ENCODE assay signal across 1 cellular context in the genomic region with DNA sequence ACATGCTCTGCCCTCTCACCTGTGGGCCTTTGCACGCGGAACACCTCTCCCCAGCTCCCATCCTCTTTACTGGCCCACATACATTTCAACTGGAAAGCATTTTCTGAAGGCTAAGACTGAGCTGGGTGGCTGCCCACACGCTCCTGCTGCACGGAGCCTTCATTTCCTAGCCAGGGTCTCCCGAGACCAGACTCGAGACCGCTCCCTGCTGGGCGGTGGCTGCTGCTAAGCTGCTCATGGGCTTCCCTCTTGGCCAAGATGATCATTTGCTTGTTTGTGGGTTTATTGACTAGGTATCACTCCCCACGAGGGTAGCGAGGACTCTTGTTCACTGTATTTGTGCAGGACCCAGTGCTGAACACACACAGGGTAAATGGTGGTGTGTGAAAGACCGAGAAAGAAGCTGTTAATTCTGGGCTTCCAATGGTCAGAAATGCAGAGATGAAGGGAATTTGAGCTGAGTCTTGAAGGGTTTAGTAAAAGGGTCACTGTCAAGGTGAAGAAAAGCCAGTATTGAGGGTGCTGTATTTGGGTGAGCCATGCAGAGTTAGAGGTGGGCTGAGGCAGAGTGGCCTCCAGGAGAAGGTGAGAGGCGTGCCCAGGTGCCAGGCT.
TF ChIP-seq lines count a peak whose summit lies in the region.

No MANE protein-coding gene starts in this region.

TF ChIP-seq in HepG2, 621 proteins besides CTCF, POLR2A, EP300 and RAD21 (continued from another document):
- TF ChIP-seq, protein P1, sequence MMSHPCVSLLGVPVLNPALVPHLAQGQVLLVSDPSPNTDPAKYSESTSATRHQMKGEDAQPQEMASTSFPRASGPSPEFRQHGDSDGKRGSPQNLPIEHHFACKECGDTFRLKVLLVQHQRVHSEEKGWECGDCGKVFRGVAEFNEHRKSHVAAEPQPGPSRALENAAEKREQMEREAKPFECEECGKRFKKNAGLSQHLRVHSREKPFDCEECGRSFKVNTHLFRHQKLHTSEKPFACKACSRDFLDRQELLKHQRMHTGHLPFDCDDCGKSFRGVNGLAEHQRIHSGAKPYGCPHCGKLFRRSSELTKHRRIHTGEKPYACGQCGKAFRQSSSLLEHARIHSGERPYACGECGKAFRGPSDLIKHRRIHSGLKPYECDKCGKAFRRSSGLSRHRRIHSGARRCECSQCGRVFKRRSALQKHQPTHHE (CRISPR knock-in tag; IDR thresholded peaks at IDR 0.05; ENCODE audit: borderline replicate concordance), result no peak; the same call in 1 of the 2 replicates
- TF ChIP-seq GTF3A (CRISPR knock-in tag; conservative IDR thresholded peaks at IDR 0.05) (no peak), MIER3 (CRISPR knock-in tag; IDR thresholded peaks at IDR 0.05; ENCODE audit: borderline replicate concordance) (0 out of 2 replicates have a peak, but pooled peaks have one; percentile 27), XRCC5 (optimal IDR thresholded peaks at IDR 0.05; ENCODE audit: low read length) (peak; percentile 94), MEF2D (CRISPR knock-in tag; IDR thresholded peaks at IDR 0.05) (0 out of 2 replicates have a peak, but pooled peaks have one; percentile 6), BRD4 (CRISPR knock-in tag; IDR thresholded peaks at IDR 0.05) (no peak), DNMT3B (CRISPR knock-in tag; conservative IDR thresholded peaks at IDR 0.05) (no peak), SALL1 (CRISPR knock-in tag; IDR thresholded peaks at IDR 0.05) (peak; percentile 32; the same call in 1 of the 2 replicates), HNRNPLL (IDR thresholded peaks at IDR 0.05; ENCODE audit: low read depth, low read length, poor library complexity, severe bottlenecking) (no peak), ZC3H4 (CRISPR knock-in tag; IDR thresholded peaks at IDR 0.05; ENCODE audit: borderline replicate concordance) (0 out of 2 replicates have a peak, but pooled peaks have one; percentile 11), ZNF724P (CRISPR knock-in tag; IDR thresholded peaks at IDR 0.05; ENCODE audit: borderline replicate concordance) (no peak), CC2D1A (CRISPR knock-in tag; IDR thresholded peaks at IDR 0.05) (no peak), ZNF605 (CRISPR knock-in tag; IDR thresholded peaks at IDR 0.05) (peak; percentile 51; the same call in 1 of the 2 replicates), ELF1 (CRISPR knock-in tag; IDR thresholded peaks at IDR 0.05) (0 out of 2 replicates have a peak, but pooled peaks have one; percentile 17), TSC22D2 (CRISPR knock-in tag; IDR thresholded peaks at IDR 0.05; ENCODE audit: borderline replicate concordance) (no peak), ZNF282 (IDR thresholded peaks at IDR 0.05; ENCODE audit: partially characterized antibody) (no peak), SNRNP70 (IDR thresholded peaks at IDR 0.05; ENCODE audit: low read depth, low read length) (no peak), ZNF777 (CRISPR knock-in tag; IDR thresholded peaks at IDR 0.05) (no peak), ZNF292 (CRISPR knock-in tag; IDR thresholded peaks at IDR 0.05; ENCODE audit: borderline replicate concordance, low read depth) (no peak)
- TF ChIP-seq, protein P2, sequence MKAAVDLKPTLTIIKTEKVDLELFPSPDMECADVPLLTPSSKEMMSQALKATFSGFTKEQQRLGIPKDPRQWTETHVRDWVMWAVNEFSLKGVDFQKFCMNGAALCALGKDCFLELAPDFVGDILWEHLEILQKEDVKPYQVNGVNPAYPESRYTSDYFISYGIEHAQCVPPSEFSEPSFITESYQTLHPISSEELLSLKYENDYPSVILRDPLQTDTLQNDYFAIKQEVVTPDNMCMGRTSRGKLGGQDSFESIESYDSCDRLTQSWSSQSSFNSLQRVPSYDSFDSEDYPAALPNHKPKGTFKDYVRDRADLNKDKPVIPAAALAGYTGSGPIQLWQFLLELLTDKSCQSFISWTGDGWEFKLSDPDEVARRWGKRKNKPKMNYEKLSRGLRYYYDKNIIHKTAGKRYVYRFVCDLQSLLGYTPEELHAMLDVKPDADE (CRISPR knock-in tag; IDR thresholded peaks at IDR 0.05), result no peak
- TF ChIP-seq, protein P3, sequence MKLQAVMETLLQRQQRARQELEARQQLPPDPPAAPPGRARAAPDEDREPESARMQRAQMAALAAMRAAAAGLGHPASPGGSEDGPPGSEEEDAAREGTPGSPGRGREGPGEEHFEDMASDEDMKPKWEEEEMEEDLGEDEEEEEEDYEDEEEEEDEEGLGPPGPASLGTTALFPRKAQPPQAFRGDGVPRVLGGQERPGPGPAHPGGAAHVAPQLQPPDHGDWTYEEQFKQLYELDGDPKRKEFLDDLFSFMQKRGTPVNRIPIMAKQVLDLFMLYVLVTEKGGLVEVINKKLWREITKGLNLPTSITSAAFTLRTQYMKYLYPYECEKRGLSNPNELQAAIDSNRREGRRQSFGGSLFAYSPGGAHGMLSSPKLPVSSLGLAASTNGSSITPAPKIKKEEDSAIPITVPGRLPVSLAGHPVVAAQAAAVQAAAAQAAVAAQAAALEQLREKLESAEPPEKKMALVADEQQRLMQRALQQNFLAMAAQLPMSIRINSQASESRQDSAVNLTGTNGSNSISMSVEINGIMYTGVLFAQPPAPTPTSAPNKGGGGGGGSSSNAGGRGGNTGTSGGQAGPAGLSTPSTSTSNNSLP (IDR thresholded peaks at IDR 0.05; ENCODE audit: low read depth, low read length), result no peak
- TF ChIP-seq, protein P4, sequence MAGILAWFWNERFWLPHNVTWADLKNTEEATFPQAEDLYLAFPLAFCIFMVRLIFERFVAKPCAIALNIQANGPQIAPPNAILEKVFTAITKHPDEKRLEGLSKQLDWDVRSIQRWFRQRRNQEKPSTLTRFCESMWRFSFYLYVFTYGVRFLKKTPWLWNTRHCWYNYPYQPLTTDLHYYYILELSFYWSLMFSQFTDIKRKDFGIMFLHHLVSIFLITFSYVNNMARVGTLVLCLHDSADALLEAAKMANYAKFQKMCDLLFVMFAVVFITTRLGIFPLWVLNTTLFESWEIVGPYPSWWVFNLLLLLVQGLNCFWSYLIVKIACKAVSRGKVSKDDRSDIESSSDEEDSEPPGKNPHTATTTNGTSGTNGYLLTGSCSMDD (CRISPR knock-in tag; IDR thresholded peaks at IDR 0.05), result no peak
- TF ChIP-seq, protein P5, sequence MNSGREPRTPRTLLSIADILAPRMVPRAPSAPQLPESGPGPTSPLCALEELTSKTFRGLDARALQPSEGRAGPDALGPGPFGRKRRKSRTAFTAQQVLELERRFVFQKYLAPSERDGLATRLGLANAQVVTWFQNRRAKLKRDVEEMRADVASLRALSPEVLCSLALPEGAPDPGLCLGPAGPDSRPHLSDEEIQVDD (CRISPR knock-in tag; IDR thresholded peaks at IDR 0.05; ENCODE audit: borderline replicate concordance), result no peak
